22 cellular contexts compared by ENCODE assay signal in the genomic region with DNA sequence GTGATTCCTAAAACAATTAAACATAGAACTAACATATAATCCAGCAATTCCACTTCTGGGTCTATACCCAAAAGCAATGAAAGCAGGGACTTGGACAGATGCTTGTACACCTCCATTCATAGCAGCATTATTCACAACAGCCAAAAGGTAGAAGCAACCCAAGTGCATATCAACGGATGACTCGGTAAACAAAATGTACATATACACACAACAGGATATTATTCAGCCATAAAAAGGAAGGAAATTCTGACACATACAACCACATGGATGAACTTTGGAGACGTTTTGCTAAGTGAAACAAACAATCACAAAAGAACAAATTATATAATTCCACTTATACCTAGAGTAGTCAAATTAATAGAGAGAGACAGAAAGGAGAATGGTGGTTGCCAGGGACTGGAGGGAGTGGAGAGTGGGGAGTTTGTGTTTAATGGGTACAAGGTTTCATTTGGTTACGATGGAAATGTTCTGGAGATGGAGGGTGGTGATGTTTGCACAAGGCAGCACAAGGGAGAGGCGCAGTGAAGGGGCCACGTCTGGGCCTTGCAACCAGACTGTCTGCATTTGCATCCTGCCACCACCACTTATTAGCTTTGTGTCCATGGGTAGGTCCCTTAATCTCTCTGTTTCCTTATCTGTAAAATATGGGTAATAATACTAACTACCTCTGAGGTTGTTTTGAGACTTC. TPM values are rescaled to one million over a fixed set of nuclear protein-coding genes. Genes with fewer than 3 reads are reported as not detected.
DNase-seq lines count a peak whose midpoint lies in the region; ATAC-seq and TF ChIP-seq lines count a peak whose summit lies in the region.
"Had no signal": no experiment of that assay in that cellular context is flagged by ENCODE, and none has a peak within 500 bp of the region (broad histone marks: within the 10 kb centered on the region; RNA-seq: fewer than 3 reads in every experiment).

No MANE protein-coding gene starts in this region.

- POLR2A ChIA-PET in CD8-positive, alpha-beta memory T cell (lab: Charles Lee) = no interaction called here
- POLR2A ChIA-PET in activated CD8-positive, alpha-beta T cell treated with anti-CD3 and anti-CD28 coated beads, Interleukin-2, amount 10 ng/mL, durations not matched to agents 7 days and 5 days (lab: Charles Lee) = no interaction called here

- no peak overlapping the region for H3K27ac ChIP-seq in CD8-positive, alpha-beta memory T cell (ENCODE audit: low read depth, low read length)
- H3K27ac ChIP-seq in GM23338 (ENCODE audit: low read depth) = no peak overlapping the region
- no peak overlapping the region for H3K27ac ChIP-seq in foreskin keratinocyte
- H3K27ac ChIP-seq: dorsolateral prefrontal cortex, heart right ventricle, skin epidermis had no signal

- H3K4me3 ChIP-seq in CD8-positive, alpha-beta memory T cell (ENCODE audit: low read length) = no peak overlapping the region
- H3K4me3 ChIP-seq in GM23338 = no peak overlapping the region
- H3K4me3 ChIP-seq: dorsolateral prefrontal cortex, heart right ventricle, skin epidermis had no signal

- peak overlapping the region in 7 of 8 donors; percentile 2 to 86 (median 63) for H3K27ac Mint-ChIP-seq in CD8-positive, alpha-beta memory T cell
- peak overlapping the region; percentile 15; the same call in 1 of the 2 replicates for H3K27ac Mint-ChIP-seq in GM23338
- H3K27ac Mint-ChIP-seq in activated CD8-positive, alpha-beta T cell treated with anti-CD3 and anti-CD28 coated beads, Interleukin-2, amount 10 ng/mL, durations not matched to agents 7 days and 5 days = peak overlapping the region; percentile 33
- H3K27ac Mint-ChIP-seq: memory B cell, nephron, progenitor cell of endocrine pancreas had no signal

- H3K4me1 ChIP-seq in CD8-positive, alpha-beta memory T cell (ENCODE audit: insufficient read depth, low read length) = no peaks in the 10 kb centered on the region
- H3K4me1 ChIP-seq in GM23338 (ENCODE audit: insufficient read depth) (peaks cover 7% of the 10 kb centered on the region), foreskin keratinocyte (no peaks in the 10 kb centered on the region)

- no peaks in the 10 kb centered on the region for H3F3A ChIP-seq in GM23338 (replicated peaks; ENCODE audit: low read depth)

- H3K36me3 ChIP-seq in CD8-positive, alpha-beta memory T cell (ENCODE audit: insufficient read depth, low read length) = no peaks in the 10 kb centered on the region
- no peaks in the 10 kb centered on the region for H3K36me3 ChIP-seq in GM23338 (ENCODE audit: insufficient read depth)

- peaks cover 26 to 30% (median 27%) of the 10 kb centered on the region in 3 donors for H3K4me1 Mint-ChIP-seq in CD8-positive, alpha-beta memory T cell
- H3K4me1 Mint-ChIP-seq in GM23338 = peaks cover 13% of the 10 kb centered on the region
- H3K4me1 Mint-ChIP-seq in activated CD8-positive, alpha-beta T cell treated with anti-CD3 and anti-CD28 coated beads, Interleukin-2, amount 10 ng/mL, durations not matched to agents 7 days and 5 days (ENCODE audit: low read depth) = peaks cover 21% of the 10 kb centered on the region
- H3K4me1 Mint-ChIP-seq: nephron had no signal

- peak overlapping the region in 5 of 7 donors; percentile 5 to 59 (median 12) for H3K4me3 Mint-ChIP-seq in CD8-positive, alpha-beta memory T cell
- no peak overlapping the region for H3K4me3 Mint-ChIP-seq in GM23338
- no peak overlapping the region for H3K4me3 Mint-ChIP-seq in activated CD8-positive, alpha-beta T cell treated with anti-CD3 and anti-CD28 coated beads, Interleukin-2, amount 10 ng/mL, durations not matched to agents 7 days and 5 days
- H3K4me3 Mint-ChIP-seq: memory B cell, nephron had no signal

- no peaks in the 10 kb centered on the region for H4K20me1 ChIP-seq in GM23338 (replicated peaks; ENCODE audit: insufficient read depth)

- H3K9me3 ChIP-seq in CD8-positive, alpha-beta memory T cell (ENCODE audit: low read length) = no peaks in the 10 kb centered on the region
- H3K9me3 ChIP-seq: heart right ventricle had no signal

- no peak overlapping the region for H3K4me2 ChIP-seq in GM23338

- TF ChIP-seq CTCF in GM23338 (conservative IDR thresholded peaks at IDR 0.05; ENCODE audit: low read depth in 2 of 2) (no peak), foreskin keratinocyte (conservative IDR thresholded peaks at IDR 0.05) (no peak)

- H2AFZ ChIP-seq in GM23338 = no peak overlapping the region

- H3K9me2 ChIP-seq in GM23338 (ENCODE audit: insufficient read depth) = 0 out of 2 replicates have a peak, but pooled peaks cover 3% of the 10 kb centered on the region

- no peaks in the 10 kb centered on the region for H3K27me3 ChIP-seq in CD8-positive, alpha-beta memory T cell (ENCODE audit: insufficient read depth, low read length, poor library complexity, severe bottlenecking)
- no peaks in the 10 kb centered on the region for H3K27me3 ChIP-seq in GM23338 (ENCODE audit: insufficient read depth)
- H3K27me3 ChIP-seq in foreskin keratinocyte = no peaks in the 10 kb centered on the region
- H3K27me3 ChIP-seq: dorsolateral prefrontal cortex, heart right ventricle had no signal

- CTCF ChIA-PET in CD8-positive, alpha-beta memory T cell (lab: Charles Lee) = no interaction called here
- CTCF ChIA-PET in activated CD8-positive, alpha-beta T cell treated with anti-CD3 and anti-CD28 coated beads, Interleukin-2, amount 10 ng/mL, durations not matched to agents 7 days and 5 days (lab: Charles Lee) = no interaction called here

- H3K9me3 Mint-ChIP-seq in CD8-positive, alpha-beta memory T cell = no peaks in the 10 kb centered on the region
- H3K9me3 Mint-ChIP-seq in GM23338 = no peaks in the 10 kb centered on the region
- no peaks in the 10 kb centered on the region for H3K9me3 Mint-ChIP-seq in activated CD8-positive, alpha-beta T cell treated with anti-CD3 and anti-CD28 coated beads, Interleukin-2, amount 10 ng/mL, durations not matched to agents 7 days and 5 days (ENCODE audit: insufficient read depth)
- H3K9me3 Mint-ChIP-seq: nephron had no signal

- H3K79me2 ChIP-seq in GM23338 (replicated peaks; ENCODE audit: insufficient read depth) = no peaks in the 10 kb centered on the region

- DNase-seq in CD8-positive, alpha-beta memory T cell = peak in 1 of 5 donors; percentile 3
- no peak for DNase-seq in GM23338 (ENCODE audit: low spot score)
- no peak for DNase-seq in activated CD8-positive, alpha-beta T cell treated with anti-CD3 and anti-CD28 coated beads, Interleukin-2, amount 10 ng/mL, durations not matched to agents 7 days and 5 days
- peak in 1 of 2 donors; percentile 12 for DNase-seq in foreskin keratinocyte
- no peak for DNase-seq in effector CD4-positive, alpha-beta T cell
- no peak for DNase-seq in kidney tubule cell (ENCODE audit: low spot score)
- no peak for DNase-seq in NCI-H2227 (lab: John Stamatoyannopoulos, UW; ENCODE audit: unreplicated experiment)
- DNase-seq: activated CD4-positive, CD25-positive, alpha-beta regulatory T cell; dorsolateral prefrontal cortex; heart right ventricle; NCI-H1092; NCI-H2107; NCI-H69; SHP77 treated with DMSO at 0.1 percent for 48 hours; substantia nigra had no signal

- ATAC-seq in GM23338 = no peak
- no peak for ATAC-seq in activated CD8-positive, alpha-beta T cell treated with anti-CD3 and anti-CD28 coated beads, Interleukin-2, amount 10 ng/mL, durations not matched to agents 7 days and 5 days
- peak; percentile 65 for ATAC-seq in foreskin keratinocyte
- ATAC-seq in esophagus mucosa = no peak
- ATAC-seq: heart right ventricle had no signal

- peaks cover 0 to 2% of the 10 kb centered on the region in 2 donors for H3K27me3 Mint-ChIP-seq in CD8-positive, alpha-beta memory T cell
- peaks cover 3% of the 10 kb centered on the region for H3K27me3 Mint-ChIP-seq in GM23338 (ENCODE audit: insufficient read depth, low read depth, poor library complexity)
- H3K27me3 Mint-ChIP-seq in activated CD8-positive, alpha-beta T cell treated with anti-CD3 and anti-CD28 coated beads, Interleukin-2, amount 10 ng/mL, durations not matched to agents 7 days and 5 days (ENCODE audit: low read depth) = no peaks in the 10 kb centered on the region
- H3K27me3 Mint-ChIP-seq: memory B cell, progenitor cell of endocrine pancreas had no signal

- peaks cover 12 to 14% (median 13%) of the 10 kb centered on the region in 3 donors for H3K36me3 Mint-ChIP-seq in CD8-positive, alpha-beta memory T cell
- no peaks in the 10 kb centered on the region for H3K36me3 Mint-ChIP-seq in GM23338 (ENCODE audit: low read depth)
- peaks cover 12% of the 10 kb centered on the region for H3K36me3 Mint-ChIP-seq in activated CD8-positive, alpha-beta T cell treated with anti-CD3 and anti-CD28 coated beads, Interleukin-2, amount 10 ng/mL, durations not matched to agents 7 days and 5 days (ENCODE audit: low read depth)

TF ChIP-seq in GM23338, 12 proteins besides CTCF, POLR2A, EP300 and RAD21 (continues in another document):
- TF ChIP-seq NANOG (IDR thresholded peaks at IDR 0.05; ENCODE audit: borderline replicate concordance) = no peak
- no peak for TF ChIP-seq EZH2 (IDR thresholded peaks at IDR 0.05; ENCODE audit: low read depth, unreplicated experiment)
- TF ChIP-seq ZNF114 (CRISPR knock-in tag; IDR thresholded peaks at IDR 0.05) = no peak

RNA-seq across cellular contexts. Expression of gene RLN1, which starts 36.3 kb away (rescaled TPM):
- 1 to 10 TPM in 1 of 2 experiments, under 1 TPM in 1; 0.31 to 1.1 TPM for total RNA-seq in CD8-positive, alpha-beta memory T cell
- 4.1 TPM for polyA plus RNA-seq in CD8-positive, alpha-beta memory T cell
- total RNA-seq in GM23338 (2014; rRNA removed; shearing (Covaris generic)) = 1.2 TPM in 1 of 2 replicates, not detected in the other
- polyA plus RNA-seq in GM23338 (2016; fragmentation: Nextera tagmentation; extraction: Ambion mirVana) (3.0 and 3.4 TPM in 2 replicates), foreskin keratinocyte (0.09 and 0.18 TPM in 2 replicates)
- 1 to 10 TPM; 1.3 to 1.5 TPM for total RNA-seq in activated CD8-positive, alpha-beta T cell treated with anti-CD3 and anti-CD28 coated beads, Interleukin-2, amount 10 ng/mL, durations not matched to agents 7 days and 5 days
- total RNA-seq in foreskin keratinocyte (0.18 TPM in 1 of 2 replicates, not detected in the other), esophagus mucosa (not detected)
- total RNA-seq: Calu3, fibroblast of lung had no signal
- polyA plus RNA-seq: fibroblast of lung had no signal

Comparison
In these comparisons a context has a peak if more than half of its experiments do, and no peak if none do; other contexts are left out.
1. H3K4me3 Mint-ChIP-seq: peak in CD8-positive, alpha-beta memory T cell (5 of 7); none in GM23338 (single experiment) and activated CD8-positive, alpha-beta T cell treated with anti-CD3 and anti-CD28 coated beads, Interleukin-2, amount 10 ng/mL, durations not matched to agents 7 days and 5 days (single experiment).
2. Peak in every context shown above with its lines, with median percentiles within 50 percentile points of each other: H3K27ac Mint-ChIP-seq.